Comparison of ENCODE assay signal across 18 cellular contexts in genomic region chr6:170124150-170124549, GRCh38.
"Had no signal": no experiment of that assay in that cellular context is flagged by ENCODE, and none has a peak within 500 bp of the region (broad histone marks: within the 10 kb centered on the region; RNA-seq: fewer than 3 reads in every experiment).

No MANE protein-coding gene starts in this region.

- DNase-seq: activated CD4-positive, alpha-beta T cell treated with anti-CD3 and anti-CD28 coated beads, Interleukin-2, amount 50 U/mL, for 48 hours; activated CD4-positive, CD25-positive, alpha-beta regulatory T cell treated with anti-CD3 and anti-CD28 coated beads, Interleukin-2, amount 50 U/mL, for 72 hours; activated effector memory CD4-positive, alpha-beta T cell treated with anti-CD3 and anti-CD28 coated beads, Interleukin-2, amount 50 U/mL, for 16 hours; activated T-cell treated with anti-CD3 and anti-CD28 coated beads, Interleukin-2, amount 50 U/mL, for 4 hours; amniotic stem cell; effector CD8-positive, alpha-beta T cell; foreskin melanocyte; immature natural killer cell; left cardiac atrium; lower lobe of right lung; naive B cell; retina; stimulated activated CD4-positive, alpha-beta T cell treated with anti-CD3 and anti-CD28 coated beads, Interleukin-4, amount 100 ng/mL, for 24 hours; stimulated activated naive CD4-positive, alpha-beta T cell treated with Interleukin-2 at 50 U/mL for 16 hours; T-cell; T-helper 9 cell had no signal

- H3K27ac ChIP-seq: lower lobe of right lung, upper lobe of left lung had no signal

- ATAC-seq: activated T-cell treated with anti-CD3 and anti-CD28 coated beads, Interleukin-2, amount 50 U/mL, for 4 hours; T-cell had no signal

- H3K27me3 ChIP-seq: upper lobe of left lung had no signal

- H3K36me3 ChIP-seq: lower lobe of right lung, pancreas, upper lobe of left lung had no signal

- H3K9me3 ChIP-seq: pancreas had no signal

- H3K4me3 ChIP-seq: lower lobe of right lung, pancreas, upper lobe of left lung had no signal
